Comparison of ENCODE assay signal across 19 cellular contexts in the genomic region with DNA sequence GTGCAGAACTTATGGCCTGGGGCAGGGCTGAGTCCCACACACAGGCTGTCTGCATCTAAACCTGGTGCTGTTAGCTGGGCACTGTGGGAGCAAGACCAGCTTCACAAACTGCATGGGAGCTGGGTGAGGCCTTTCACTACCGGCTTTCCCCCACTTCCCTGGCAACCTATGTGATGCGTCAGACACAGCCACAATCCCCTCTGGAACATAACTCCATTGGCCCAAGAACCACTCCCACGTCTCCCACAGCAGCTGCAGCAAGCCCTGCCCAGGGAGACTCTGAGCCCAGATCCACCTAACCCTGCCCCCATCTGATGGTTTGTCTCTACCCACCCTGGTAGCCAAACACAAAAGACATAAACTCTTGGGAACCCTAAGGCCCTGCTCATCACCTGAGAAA. TPM values are rescaled to one million over a fixed set of nuclear protein-coding genes. Genes with fewer than 3 reads are reported as not detected.
A peak's percentile ranks its signal among the peaks of the same experiment; 100 is the strongest.
DNase-seq lines count a peak whose midpoint lies in the region; FAIRE-seq and TF ChIP-seq lines count a peak whose summit lies in the region.
"Had no signal": no experiment of that assay in that cellular context is flagged by ENCODE, and none has a peak within 500 bp of the region (broad histone marks: within the 10 kb centered on the region; RNA-seq: fewer than 3 reads in every experiment).

No MANE protein-coding gene starts in this region.

- H3K14ac ChIP-seq in neuronal stem cell (ENCODE audit: low read length), result peak overlapping the region; percentile 5

- H3K4me2 ChIP-seq in astrocyte (ENCODE audit: low read length), result no peak overlapping the region
- no peak overlapping the region for H3K4me2 ChIP-seq in neuronal stem cell (ENCODE audit: insufficient read depth, low read length, poor library complexity, severe bottlenecking)
- no peak overlapping the region for H3K4me2 ChIP-seq in PC-9

- no TSS peak for BruUV-seq in PC-9 (replicated peaks; lab: Mats Ljungman, UMichigan)

- no peaks in the 10 kb centered on the region for H3K27me3 Mint-ChIP-seq in astrocyte (ENCODE audit: low read depth, unreplicated experiment)
- H3K27me3 Mint-ChIP-seq in type B pancreatic cell, result no peaks in the 10 kb centered on the region
- H3K27me3 Mint-ChIP-seq: T-cell had no signal

- H3K27ac ChIP-seq in astrocyte (ENCODE audit: low read depth, low read length) (no peak overlapping the region), neuronal stem cell (replicated peaks; ENCODE audit: low read length) (no peak overlapping the region), PC-9 (no peak overlapping the region)

- H3K4me3 ChIP-seq in NB4 (ENCODE audit: low read depth, low read length), result no peak overlapping the region
- H3K4me3 ChIP-seq in astrocyte (ENCODE audit: insufficient read depth, low read depth, low read length), result no peak overlapping the region
- peak overlapping the region in 1 of 2 donors; percentile 38 for H3K4me3 ChIP-seq in neuronal stem cell (ENCODE audit: low read length in 2 of 2)
- no peak overlapping the region for H3K4me3 ChIP-seq in PC-9
- H3K4me3 ChIP-seq: K562 had no signal

- H3K27me3 ChIP-seq in astrocyte (ENCODE audit: insufficient read depth, low read length) (no peaks in the 10 kb centered on the region), neuronal stem cell (ENCODE audit: control insufficient read depth in 3 of 3, insufficient read depth in 3 of 3, low read depth in 1 of 3, low read length in 3 of 3) (no peaks in the 10 kb centered on the region), PC-9 (ENCODE audit: insufficient read depth, low read depth) (no peaks in the 10 kb centered on the region)

- no peak overlapping the region for H2AK5ac ChIP-seq in neuronal stem cell (ENCODE audit: low read depth, low read length)

- no peak overlapping the region for H4K91ac ChIP-seq in neuronal stem cell (ENCODE audit: low read depth, low read length, poor library complexity)

- H2BK12ac ChIP-seq in neuronal stem cell (ENCODE audit: low read length), result no peak overlapping the region

- H3K79me1 ChIP-seq in neuronal stem cell (ENCODE audit: low read depth, low read length), result peaks cover 9% of the 10 kb centered on the region

- no peak overlapping the region for H2BK15ac ChIP-seq in neuronal stem cell (ENCODE audit: low read length)

- peaks cover 20% of the 10 kb centered on the region for H3K79me2 ChIP-seq in astrocyte (ENCODE audit: insufficient read depth, low read length)
- H3K79me2 ChIP-seq in PC-9 (ENCODE audit: low read depth), result 0 out of 2 replicates have a peak, but pooled peaks cover 13% of the 10 kb centered on the region

- H3K36me3 Mint-ChIP-seq in astrocyte (ENCODE audit: low read depth, unreplicated experiment) (peaks cover 21% of the 10 kb centered on the region), type B pancreatic cell (peaks cover 57% of the 10 kb centered on the region)

- H3K4me1 Mint-ChIP-seq in astrocyte (ENCODE audit: low read depth, unreplicated experiment) (peaks cover 11% of the 10 kb centered on the region), type B pancreatic cell (ENCODE audit: unreplicated experiment) (peaks cover 7% of the 10 kb centered on the region)

- peaks cover 4% of the 10 kb centered on the region for H3K9me3 Mint-ChIP-seq in astrocyte (ENCODE audit: unreplicated experiment)
- peaks cover 10% of the 10 kb centered on the region for H3K9me3 Mint-ChIP-seq in type B pancreatic cell

- no peak overlapping the region for H2BK120ac ChIP-seq in neuronal stem cell (ENCODE audit: low read depth, low read length)

- POLR2A ChIA-PET in PC-9 (lab: Charles Lee; ENCODE audit: unreplicated experiment), result no interaction called here

- DNase-seq in LHCN-M2 (ENCODE audit: low read depth) (peak; percentile 92), NB4 (ENCODE audit: low read depth) (peak; percentile 37), astrocyte (ENCODE audit: low read depth) (peak; percentile 14), neuronal stem cell (ENCODE audit: low spot score) (no peak), PC-9 (no peak), type B pancreatic cell (ENCODE audit: extremely low spot score, unreplicated experiment) (no peak), NCI-H510A (lab: John Stamatoyannopoulos, UW) (no peak)
- DNase-seq: C1 segment of cervical spinal cord, DMS79, NCI-H1105, NCI-H1694 treated with DMSO at 0.1 percent for 48 hours, NCI-H2107, NCI-H2227 treated with DMSO at 0.1 percent for 48 hours, NCI-H524 treated with DMSO at 0.1 percent for 48 hours, SIG-M5, T-cell had no signal

- H4K20me1 ChIP-seq in astrocyte (ENCODE audit: insufficient read depth, low read length) (no peaks in the 10 kb centered on the region), PC-9 (ENCODE audit: insufficient read depth) (no peaks in the 10 kb centered on the region)

- intact Hi-C loops in PC-9 (cut with micrococcal nuclease; ENCODE audit: unreplicated experiment), result no loop called here

- FAIRE-seq in astrocyte (lab: Jason Lieb, UNC), result no peak
- FAIRE-seq: D721Med, H1, K562 had no signal

- no peak overlapping the region for H3K18ac ChIP-seq in neuronal stem cell (ENCODE audit: low read length)

- CTCF ChIA-PET in PC-9 (lab: Charles Lee), result no interaction called here

- H3K4ac ChIP-seq in neuronal stem cell (ENCODE audit: low read length), result no peak overlapping the region

- peaks cover 5% of the 10 kb centered on the region; the same call in 1 of the 2 replicates for H3F3A ChIP-seq in PC-9 (ENCODE audit: insufficient read depth, low read depth)

- TF ChIP-seq POLR2A in NB4 (IDR thresholded peaks at IDR 0.05; ENCODE audit: extremely low read depth, insufficient read length), result no peak

- H3K4me3 Mint-ChIP-seq in astrocyte (ENCODE audit: unreplicated experiment) (no peak overlapping the region), type B pancreatic cell (no peak overlapping the region)
- H3K4me3 Mint-ChIP-seq: T-cell had no signal

- peaks cover 2% of the 10 kb centered on the region for H3K9me3 ChIP-seq in astrocyte (ENCODE audit: insufficient read depth, low read depth, low read length)
- peaks cover 17 to 73% of the 10 kb centered on the region in 2 donors for H3K9me3 ChIP-seq in neuronal stem cell (replicated peaks in 1 of 2; ENCODE audit: control insufficient read depth in 2 of 2, insufficient read depth in 1 of 2, low read depth in 1 of 2, low read length in 2 of 2)
- H3K9me3 ChIP-seq in PC-9 (ENCODE audit: insufficient read depth, low read depth), result no peaks in the 10 kb centered on the region

- no peak overlapping the region for H2AFZ ChIP-seq in astrocyte (ENCODE audit: low read depth, low read length)
- no peak overlapping the region for H2AFZ ChIP-seq in neuronal stem cell (ENCODE audit: low read length)
- H2AFZ ChIP-seq in PC-9, result no peak overlapping the region

- TF ChIP-seq CTCF in NB4 (IDR thresholded peaks at IDR 0.05; ENCODE audit: low read depth, low read length), result no peak
- TF ChIP-seq CTCF in astrocyte (IDR thresholded peaks at IDR 0.05; ENCODE audit: insufficient read depth, low read depth, low read length), result no peak
- TF ChIP-seq CTCF in PC-9 (conservative IDR thresholded peaks at IDR 0.05), result no peak
- no peak for TF ChIP-seq CTCF in type B pancreatic cell (conservative IDR thresholded peaks at IDR 0.05)

- H2BK5ac ChIP-seq in neuronal stem cell (ENCODE audit: low read length), result no peak overlapping the region

- peaks cover 3% of the 10 kb centered on the region for H3K36me3 ChIP-seq in astrocyte (ENCODE audit: insufficient read depth, low read length)
- peaks cover 17 to 70% of the 10 kb centered on the region in 2 donors for H3K36me3 ChIP-seq in neuronal stem cell (replicated peaks in 1 of 2; ENCODE audit: control insufficient read depth in 2 of 2, insufficient read depth in 2 of 2, low read length in 2 of 2)
- H3K36me3 ChIP-seq in PC-9 (ENCODE audit: low read depth), result peaks cover 12% of the 10 kb centered on the region

- WGBS in neuronal stem cell (ENCODE audit: extremely low coverage in 2 of 2, insufficient read length in 2 of 2, insufficient replicate concordance in 1 of 2), 2 donors, result no CpG with 5 or more reads among the region's 3 CpGs

- no peak overlapping the region for H3K23ac ChIP-seq in neuronal stem cell (ENCODE audit: low read depth, low read length, poor library complexity)

- H3K27ac Mint-ChIP-seq in astrocyte (ENCODE audit: unreplicated experiment), result no peak overlapping the region
- H3K27ac Mint-ChIP-seq in type B pancreatic cell, result no peak overlapping the region
- H3K27ac Mint-ChIP-seq: T-cell had no signal

- no peak overlapping the region for H4K8ac ChIP-seq in neuronal stem cell (ENCODE audit: low read depth, low read length)

- H3K9ac ChIP-seq in astrocyte (ENCODE audit: low read length) (no peak overlapping the region), neuronal stem cell (ENCODE audit: low read depth, low read length, poor library complexity) (no peak overlapping the region)

- no peaks in the 10 kb centered on the region for H3K9me2 ChIP-seq in PC-9 (ENCODE audit: insufficient read depth)

- H3K4me1 ChIP-seq in astrocyte (ENCODE audit: insufficient read depth, low read length) (peaks cover 1% of the 10 kb centered on the region), neuronal stem cell (ENCODE audit: control insufficient read depth in 2 of 2, insufficient read depth in 1 of 2, low read depth in 1 of 2, low read length in 2 of 2) (no peaks in the 10 kb centered on the region), PC-9 (replicated peaks; ENCODE audit: insufficient read depth) (peaks cover 10% of the 10 kb centered on the region; the same call in 1 of the 2 replicates)

RNA-seq across cellular contexts. Expression of a gene that starts 9.3 kb away (rescaled TPM):
- total RNA-seq in LHCN-M2 (2014; rRNA removed) (17.9 and 25.1 TPM in 2 replicates), astrocyte (28.7 and 31.2 TPM in 2 replicates), PC-9 (2021) (54.2 and 66.5 TPM in 2 replicates), type B pancreatic cell (ENCODE audit: low replicate concordance) (61.2 and 112 TPM in 2 replicates)
- 7.9 TPM for polyA plus RNA-seq in LHCN-M2 (2012)
- polyA plus RNA-seq in neuronal stem cell (2013, experiment 1 of 2), result 44.5 TPM
- 43.8 TPM for polyA plus RNA-seq in neuronal stem cell (2013, experiment 2 of 2)

RNA-seq across cellular contexts. Expression of a gene that starts 9.4 kb away (rescaled TPM):
- total RNA-seq in LHCN-M2 (2014; rRNA removed), result 61.0 and 66.6 TPM in 2 replicates
- polyA plus RNA-seq in LHCN-M2 (2012), result 17.2 TPM
- total RNA-seq in astrocyte, result 34.6 and 37.7 TPM in 2 replicates
- 23.9 TPM for polyA plus RNA-seq in neuronal stem cell (2013, experiment 1 of 2)
- 23.5 TPM for polyA plus RNA-seq in neuronal stem cell (2013, experiment 2 of 2)
- 9.8 and 12.5 TPM in 2 replicates for total RNA-seq in PC-9 (2021)
- total RNA-seq in type B pancreatic cell (ENCODE audit: low replicate concordance), result 30.4 and 30.8 TPM in 2 replicates

RNA-seq across cellular contexts. Expression of a gene that starts 31.8 kb away (rescaled TPM):
- total RNA-seq in LHCN-M2 (2014; rRNA removed), result 13.4 and 19.3 TPM in 2 replicates
- 17.0 TPM for polyA plus RNA-seq in LHCN-M2 (2012)
- 28.6 and 30.9 TPM in 2 replicates for total RNA-seq in astrocyte
- polyA plus RNA-seq in neuronal stem cell (2013, experiment 1 of 2), result 32.9 TPM
- polyA plus RNA-seq in neuronal stem cell (2013, experiment 2 of 2), result 33.7 TPM
- 20.8 and 21.7 TPM in 2 replicates for total RNA-seq in PC-9 (2021)
- total RNA-seq in type B pancreatic cell (ENCODE audit: low replicate concordance), result 44.5 and 59.9 TPM in 2 replicates

RNA-seq across cellular contexts. Expression of a gene that starts 58.9 kb away (rescaled TPM):
- 0.77 and 1.9 TPM in 2 replicates for total RNA-seq in LHCN-M2 (2014; rRNA removed)
- polyA plus RNA-seq in LHCN-M2 (2012), result 0.45 TPM
- total RNA-seq in astrocyte, result 0.53 and 1.0 TPM in 2 replicates
- polyA plus RNA-seq in neuronal stem cell (2013, experiment 1 of 2), result 2.6 TPM
- polyA plus RNA-seq in neuronal stem cell (2013, experiment 2 of 2), result 2.7 TPM
- 1.4 and 1.5 TPM in 2 replicates for total RNA-seq in PC-9 (2021)
- total RNA-seq in type B pancreatic cell (ENCODE audit: low replicate concordance), result 2.1 and 2.6 TPM in 2 replicates

RNA-seq across cellular contexts. Expression of a gene that starts 58.9 kb away (rescaled TPM):
- total RNA-seq in LHCN-M2 (2014; rRNA removed) (15.2 and 27.6 TPM in 2 replicates), astrocyte (13.1 and 17.5 TPM in 2 replicates), PC-9 (2021) (19.3 and 28.2 TPM in 2 replicates), type B pancreatic cell (ENCODE audit: low replicate concordance) (18.6 and 32.1 TPM in 2 replicates)
- polyA plus RNA-seq in LHCN-M2 (2012), result 15.3 TPM
- polyA plus RNA-seq in neuronal stem cell (2013, experiment 1 of 2), result 10.1 TPM
- 9.4 TPM for polyA plus RNA-seq in neuronal stem cell (2013, experiment 2 of 2)

Comparison
In these comparisons a context has a peak if more than half of its experiments do, and no peak if none do; other contexts are left out.
1. DNase-seq: peak in LHCN-M2 (single experiment), NB4 (single experiment) and astrocyte (single experiment); none in neuronal stem cell (single experiment), PC-9 (0 of 2), type B pancreatic cell (single experiment) and NCI-H510A (single experiment).